9 cellular contexts compared by ENCODE assay signal in genomic region chr1:172699111-172699510, GRCh38. TPM values are rescaled to one million over a fixed set of nuclear protein-coding genes. Genes with fewer than 3 reads are reported as not detected.
DNase-seq lines count a peak whose midpoint lies in the region; ATAC-seq and TF ChIP-seq lines count a peak whose summit lies in the region.
"Had no signal": no experiment of that assay in that cellular context is flagged by ENCODE, and none has a peak within 500 bp of the region (broad histone marks: within the 10 kb centered on the region; RNA-seq: fewer than 3 reads in every experiment).

No MANE protein-coding gene starts in this region.

- DNase-seq in GM20000 (ENCODE audit: low spot score) = peak; percentile 36
- DNase-seq in Jurkat, Clone E6-1 (ENCODE audit: low read depth, low spot score) = peak; percentile 90
- DNase-seq in activated CD8-positive, alpha-beta memory T cell treated with anti-CD3 and anti-CD28 coated beads for 48 hours (ENCODE audit: low read depth in 2 of 3, low spot score in 2 of 3) = peak in 2 of 3 experiments; percentile 48 to 54
- no peak for DNase-seq in left ventricle myocardium superior
- DNase-seq in stimulated activated CD8-positive, alpha-beta memory T cell treated with anti-CD3 and anti-CD28 coated beads, Interleukin-4, amount 100 ng/mL, for 24 hours (ENCODE audit: low read depth) = peak; percentile 49
- DNase-seq in DMS153 (lab: John Stamatoyannopoulos, UW) = no peak
- DNase-seq in NCI-H1436 treated with DMSO at 0.1 percent for 48 hours (lab: John Stamatoyannopoulos, UW) = no peak
- DNase-seq in HuH-7.5 (ENCODE audit: low spot score) = no peak

- peak overlapping the region; percentile 24 for H3K4me3 ChIP-seq in Jurkat, Clone E6-1 (ENCODE audit: low read length)
- H3K4me3 ChIP-seq: thoracic aorta had no signal

- ATAC-seq in left ventricle myocardium superior = peak; percentile 40

- intact Hi-C loops in left ventricle myocardium superior (cut with micrococcal nuclease) = no loop called here

- TF ChIP-seq CTCF in GM20000 (IDR thresholded peaks at IDR 0.05; ENCODE audit: extremely low read depth, missing control alignments) = no peak

RNA-seq across cellular contexts. Expression of gene FASLG, which starts 40.2 kb away (rescaled TPM):
- not detected for polyA plus RNA-seq in Jurkat, Clone E6-1 (2012; ENCODE audit: insufficient read depth, insufficient read length)
- total RNA-seq in left ventricle myocardium superior = 0.12 TPM
- total RNA-seq: thoracic aorta had no signal

Comparison
In these comparisons a context has a peak if more than half of its experiments do, and no peak if none do; other contexts are left out.
1. DNase-seq: peak in GM20000 (single experiment), Jurkat, Clone E6-1 (single experiment), activated CD8-positive, alpha-beta memory T cell treated with anti-CD3 and anti-CD28 coated beads for 48 hours (2 of 3) and stimulated activated CD8-positive, alpha-beta memory T cell treated with anti-CD3 and anti-CD28 coated beads, Interleukin-4, amount 100 ng/mL, for 24 hours (single experiment); none in left ventricle myocardium superior (single experiment), DMS153 (single experiment), NCI-H1436 treated with DMSO at 0.1 percent for 48 hours (single experiment) and HuH-7.5 (single experiment).